ENCODE assay signal across 1 cellular context in the genomic region with DNA sequence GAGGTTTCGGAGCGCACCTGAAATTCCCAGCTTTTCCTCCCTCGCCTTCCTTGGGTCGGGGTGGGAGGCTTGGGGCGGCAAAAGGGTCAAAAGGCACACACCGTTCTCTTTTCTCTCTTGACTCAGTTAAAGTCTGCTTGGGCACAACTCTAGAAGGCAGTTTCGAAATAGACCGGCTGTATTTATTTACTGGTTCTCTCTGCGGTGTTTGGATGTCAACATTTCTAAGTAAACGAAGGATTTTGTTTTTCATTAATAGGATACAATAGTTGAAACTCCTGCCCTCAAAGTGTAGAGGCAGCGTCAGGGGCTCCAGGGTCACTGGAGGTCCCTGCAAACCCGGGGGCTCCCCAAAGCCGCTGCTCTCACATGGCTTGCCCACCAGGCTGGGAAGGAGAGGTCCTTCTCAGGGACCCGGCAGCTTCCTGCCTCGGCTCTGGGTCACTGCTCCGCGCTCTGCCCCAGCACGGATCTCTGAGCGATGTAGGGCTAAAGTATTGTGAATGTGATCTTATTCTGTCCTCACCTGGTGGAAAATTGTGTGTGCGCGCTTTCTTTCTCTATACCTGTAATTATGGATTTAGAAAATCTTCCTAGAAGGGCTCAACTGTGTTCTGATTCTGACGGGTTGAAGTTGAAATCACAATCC.
TF ChIP-seq lines count a peak whose summit lies in the region.

No MANE protein-coding gene starts in this region.

TF ChIP-seq in HepG2, 621 proteins besides CTCF, POLR2A, EP300 and RAD21:
- 0 out of 2 replicates have a peak, but pooled peaks have one; percentile 28 for TF ChIP-seq MTF2 (CRISPR knock-in tag; IDR thresholded peaks at IDR 0.05; ENCODE audit: borderline replicate concordance)
- peak; percentile 0; the same call in 1 of the 2 replicates for TF ChIP-seq KDM2A (CRISPR knock-in tag; IDR thresholded peaks at IDR 0.05; ENCODE audit: borderline replicate concordance, low read depth)
- TF ChIP-seq, protein P1, sequence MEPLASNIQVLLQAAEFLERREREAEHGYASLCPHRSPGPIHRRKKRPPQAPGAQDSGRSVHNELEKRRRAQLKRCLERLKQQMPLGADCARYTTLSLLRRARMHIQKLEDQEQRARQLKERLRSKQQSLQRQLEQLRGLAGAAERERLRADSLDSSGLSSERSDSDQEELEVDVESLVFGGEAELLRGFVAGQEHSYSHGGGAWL (CRISPR knock-in tag; IDR thresholded peaks at IDR 0.05) = peak; percentile 14; the same call in 1 of the 2 replicates
- TF ChIP-seq, protein P2, sequence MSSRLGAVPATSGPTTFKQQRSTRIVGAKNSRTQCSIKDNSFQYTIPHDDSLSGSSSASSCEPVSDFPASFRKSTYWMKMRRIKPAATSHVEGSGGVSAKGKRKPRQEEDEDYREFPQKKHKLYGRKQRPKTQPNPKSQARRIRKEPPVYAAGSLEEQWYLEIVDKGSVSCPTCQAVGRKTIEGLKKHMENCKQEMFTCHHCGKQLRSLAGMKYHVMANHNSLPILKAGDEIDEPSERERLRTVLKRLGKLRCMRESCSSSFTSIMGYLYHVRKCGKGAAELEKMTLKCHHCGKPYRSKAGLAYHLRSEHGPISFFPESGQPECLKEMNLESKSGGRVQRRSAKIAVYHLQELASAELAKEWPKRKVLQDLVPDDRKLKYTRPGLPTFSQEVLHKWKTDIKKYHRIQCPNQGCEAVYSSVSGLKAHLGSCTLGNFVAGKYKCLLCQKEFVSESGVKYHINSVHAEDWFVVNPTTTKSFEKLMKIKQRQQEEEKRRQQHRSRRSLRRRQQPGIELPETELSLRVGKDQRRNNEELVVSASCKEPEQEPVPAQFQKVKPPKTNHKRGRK (CRISPR knock-in tag; IDR thresholded peaks at IDR 0.05) = 0 out of 2 replicates have a peak, but pooled peaks have one; percentile 45
- TF ChIP-seq FOXP1 (IDR thresholded peaks at IDR 0.05) = no peak
- peak; percentile 38; the same call in 1 of the 2 replicates for TF ChIP-seq FOXP1 (CRISPR knock-in tag; IDR thresholded peaks at IDR 0.05)
- no peak for TF ChIP-seq ZNF510 (CRISPR knock-in tag; IDR thresholded peaks at IDR 0.05; ENCODE audit: low read depth)
- TF ChIP-seq STAG1 (CRISPR knock-in tag; IDR thresholded peaks at IDR 0.05) = peak; percentile 21
- peak; percentile 44 for TF ChIP-seq ZNF781 (CRISPR knock-in tag; IDR thresholded peaks at IDR 0.05; ENCODE audit: borderline replicate concordance, not compliant biosample characterization)
- TF ChIP-seq, protein P3, sequence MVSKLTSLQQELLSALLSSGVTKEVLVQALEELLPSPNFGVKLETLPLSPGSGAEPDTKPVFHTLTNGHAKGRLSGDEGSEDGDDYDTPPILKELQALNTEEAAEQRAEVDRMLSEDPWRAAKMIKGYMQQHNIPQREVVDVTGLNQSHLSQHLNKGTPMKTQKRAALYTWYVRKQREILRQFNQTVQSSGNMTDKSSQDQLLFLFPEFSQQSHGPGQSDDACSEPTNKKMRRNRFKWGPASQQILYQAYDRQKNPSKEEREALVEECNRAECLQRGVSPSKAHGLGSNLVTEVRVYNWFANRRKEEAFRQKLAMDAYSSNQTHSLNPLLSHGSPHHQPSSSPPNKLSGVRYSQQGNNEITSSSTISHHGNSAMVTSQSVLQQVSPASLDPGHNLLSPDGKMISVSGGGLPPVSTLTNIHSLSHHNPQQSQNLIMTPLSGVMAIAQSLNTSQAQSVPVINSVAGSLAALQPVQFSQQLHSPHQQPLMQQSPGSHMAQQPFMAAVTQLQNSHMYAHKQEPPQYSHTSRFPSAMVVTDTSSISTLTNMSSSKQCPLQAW (CRISPR knock-in tag; IDR thresholded peaks at IDR 0.05) = 0 out of 2 replicates have a peak, but pooled peaks have one; percentile 18
- no peak for TF ChIP-seq BORCS8-MEF2B (CRISPR knock-in tag; IDR thresholded peaks at IDR 0.05)
- TF ChIP-seq, protein P4, sequence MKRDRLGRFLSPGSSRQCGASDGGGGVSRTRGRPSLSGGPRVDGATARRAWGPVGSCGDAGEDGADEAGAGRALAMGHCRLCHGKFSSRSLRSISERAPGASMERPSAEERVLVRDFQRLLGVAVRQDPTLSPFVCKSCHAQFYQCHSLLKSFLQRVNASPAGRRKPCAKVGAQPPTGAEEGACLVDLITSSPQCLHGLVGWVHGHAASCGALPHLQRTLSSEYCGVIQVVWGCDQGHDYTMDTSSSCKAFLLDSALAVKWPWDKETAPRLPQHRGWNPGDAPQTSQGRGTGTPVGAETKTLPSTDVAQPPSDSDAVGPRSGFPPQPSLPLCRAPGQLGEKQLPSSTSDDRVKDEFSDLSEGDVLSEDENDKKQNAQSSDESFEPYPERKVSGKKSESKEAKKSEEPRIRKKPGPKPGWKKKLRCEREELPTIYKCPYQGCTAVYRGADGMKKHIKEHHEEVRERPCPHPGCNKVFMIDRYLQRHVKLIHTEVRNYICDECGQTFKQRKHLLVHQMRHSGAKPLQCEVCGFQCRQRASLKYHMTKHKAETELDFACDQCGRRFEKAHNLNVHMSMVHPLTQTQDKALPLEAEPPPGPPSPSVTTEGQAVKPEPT (CRISPR knock-in tag; IDR thresholded peaks at IDR 0.05; ENCODE audit: low read depth) = no peak
- TF ChIP-seq EZH2 (conservative IDR thresholded peaks at IDR 0.05; ENCODE audit: low read depth, low read length) = peak; percentile 86; the same call in 1 of the 2 replicates
- peak; percentile 32; the same call in 1 of the 2 replicates for TF ChIP-seq ZNF501 (CRISPR knock-in tag; IDR thresholded peaks at IDR 0.05)
- 0 out of 2 replicates have a peak, but pooled peaks have one; percentile 11 for TF ChIP-seq ZGPAT (CRISPR knock-in tag; IDR thresholded peaks at IDR 0.05)
- 0 out of 2 replicates have a peak, but pooled peaks have one; percentile 50 for TF ChIP-seq NFKB2 (CRISPR knock-in tag; IDR thresholded peaks at IDR 0.05; ENCODE audit: borderline replicate concordance)
- no peak for TF ChIP-seq TAF15 (IDR thresholded peaks at IDR 0.05; ENCODE audit: low read depth, low read length, poor library complexity, severe bottlenecking)
